1 cellular context compared by ENCODE assay signal in genomic region chrX:155767101-155767878, GRCh38.
TF ChIP-seq lines count a peak whose summit lies in the region.

No MANE protein-coding gene starts in this region.

TF ChIP-seq in IMR-90, 13 proteins besides CTCF, POLR2A, EP300 and RAD21 (continued from another document):
- TF ChIP-seq USF2 (IDR thresholded peaks at IDR 0.05; ENCODE audit: low read depth, low read length) (no peak), NFE2L2 (IDR thresholded peaks at IDR 0.05; ENCODE audit: low read depth, low read length) (no peak), MAFK (IDR thresholded peaks at IDR 0.05; ENCODE audit: low read depth, low read length) (no peak), MXI1 (IDR thresholded peaks at IDR 0.05; ENCODE audit: borderline replicate concordance, low read depth, low read length) (no peak), FOS (IDR thresholded peaks at IDR 0.05; ENCODE audit: low read depth, low read length) (no peak)
